Comparison of ENCODE assay signal across 17 cellular contexts in genomic region chr13:69585656-69586055, GRCh38.
DNase-seq lines count a peak whose midpoint lies in the region; ATAC-seq, FAIRE-seq and TF ChIP-seq lines count a peak whose summit lies in the region.
"Had no signal": no experiment of that assay in that cellular context is flagged by ENCODE, and none has a peak within 500 bp of the region (broad histone marks: within the 10 kb centered on the region; RNA-seq: fewer than 3 reads in every experiment).

No MANE protein-coding gene starts in this region.

- H3K9me3 Mint-ChIP-seq in chondrocyte (ENCODE audit: low read depth), result no peaks in the 10 kb centered on the region
- peaks cover 3% of the 10 kb centered on the region for H3K9me3 Mint-ChIP-seq in activated CD4-positive, alpha-beta memory T cell treated with anti-CD3 and anti-CD28 coated beads, Interleukin-2, amount 10 ng/mL, durations not matched to agents 7 days and 5 days

- H3K27me3 Mint-ChIP-seq in chondrocyte (ENCODE audit: low read depth), result peaks cover 2% of the 10 kb centered on the region
- H3K27me3 Mint-ChIP-seq in activated CD4-positive, alpha-beta memory T cell treated with anti-CD3 and anti-CD28 coated beads, Interleukin-2, amount 10 ng/mL, durations not matched to agents 7 days and 5 days, result no peaks in the 10 kb centered on the region
- H3K27me3 Mint-ChIP-seq: activated T-cell treated with anti-CD3 and anti-CD28 coated beads, Interleukin-2, amount 50 U/mL, for 24 hours had no signal

- CTCF ChIA-PET in activated CD4-positive, alpha-beta memory T cell treated with anti-CD3 and anti-CD28 coated beads, Interleukin-2, amount 10 ng/mL, durations not matched to agents 7 days and 5 days (lab: Charles Lee), result no interaction called here

- H3K27ac Mint-ChIP-seq in chondrocyte (ENCODE audit: unreplicated experiment), result no peak overlapping the region
- no peak overlapping the region for H3K27ac Mint-ChIP-seq in activated CD4-positive, alpha-beta memory T cell treated with anti-CD3 and anti-CD28 coated beads, Interleukin-2, amount 10 ng/mL, durations not matched to agents 7 days and 5 days
- H3K27ac Mint-ChIP-seq: activated naive CD4-positive, alpha-beta T cell treated with anti-CD3 and anti-CD28 coated beads, Interleukin-2, amount 50 U/mL, for 72 hours; activated T-cell treated with anti-CD3 and anti-CD28 coated beads, Interleukin-2, amount 50 U/mL, for 24 hours had no signal

- no peaks in the 10 kb centered on the region for H3K36me3 Mint-ChIP-seq in chondrocyte (ENCODE audit: low read depth)
- H3K36me3 Mint-ChIP-seq in activated CD4-positive, alpha-beta memory T cell treated with anti-CD3 and anti-CD28 coated beads, Interleukin-2, amount 10 ng/mL, durations not matched to agents 7 days and 5 days (ENCODE audit: low read depth), result no peaks in the 10 kb centered on the region
- H3K36me3 Mint-ChIP-seq: activated naive CD4-positive, alpha-beta T cell treated with anti-CD3 and anti-CD28 coated beads, Interleukin-2, amount 50 U/mL, for 72 hours had no signal

- FAIRE-seq in G401.6 (lab: Jason Lieb, UNC), result peak; percentile 49
- FAIRE-seq: TTC549 had no signal

- no peak overlapping the region for H3K4me3 Mint-ChIP-seq in chondrocyte (ENCODE audit: unreplicated experiment)
- H3K4me3 Mint-ChIP-seq in activated CD4-positive, alpha-beta memory T cell treated with anti-CD3 and anti-CD28 coated beads, Interleukin-2, amount 10 ng/mL, durations not matched to agents 7 days and 5 days, result no peak overlapping the region
- H3K4me3 Mint-ChIP-seq: activated T-cell treated with anti-CD3 and anti-CD28 coated beads, Interleukin-2, amount 50 U/mL, for 24 hours had no signal

- peak; percentile 66 for TF ChIP-seq CTCF in chondrocyte (IDR thresholded peaks at IDR 0.05)

- POLR2A ChIA-PET in activated CD4-positive, alpha-beta memory T cell treated with anti-CD3 and anti-CD28 coated beads, Interleukin-2, amount 10 ng/mL, durations not matched to agents 7 days and 5 days (lab: Charles Lee), result no interaction called here

- H3K4me1 Mint-ChIP-seq in chondrocyte (ENCODE audit: low read depth), result peaks cover 4% of the 10 kb centered on the region
- H3K4me1 Mint-ChIP-seq in activated CD4-positive, alpha-beta memory T cell treated with anti-CD3 and anti-CD28 coated beads, Interleukin-2, amount 10 ng/mL, durations not matched to agents 7 days and 5 days, result no peaks in the 10 kb centered on the region

- DNase-seq in Kasumi-1 (lab: John Stamatoyannopoulos, UW) (peak; percentile 15 to 25), chondrocyte (ENCODE audit: low spot score) (no peak), pons (ENCODE audit: low spot score) (peak; percentile 3)
- DNase-seq in activated CD4-positive, alpha-beta memory T cell treated with anti-CD3 and anti-CD28 coated beads, Interleukin-2, amount 10 ng/mL, durations not matched to agents 7 days and 5 days, result no peak
- DNase-seq: activated T-cell treated with anti-CD3 and anti-CD28 coated beads, Interleukin-2, amount 50 U/mL, for 24 hours; body of pancreas; C1 segment of cervical spinal cord; cortex of kidney; esophagus squamous epithelium; NCI-H146; NCI-H446 treated with DMSO at 0.1 percent for 48 hours; thyroid gland had no signal

- ATAC-seq in GM18502 (IDR thresholded peaks at IDR 0.05; ENCODE audit: poor library complexity, unreplicated experiment), result no peak
- ATAC-seq in HG03520 (IDR thresholded peaks at IDR 0.05; ENCODE audit: unreplicated experiment), result no peak
- ATAC-seq: activated naive CD4-positive, alpha-beta T cell treated with anti-CD3 and anti-CD28 coated beads, Interleukin-2, amount 50 U/mL, for 72 hours; body of pancreas had no signal

Comparison
In these comparisons a context has a peak if more than half of its experiments do, and no peak if none do; other contexts are left out.
1. DNase-seq: peak in Kasumi-1 (2 of 2) and pons (single experiment); none in chondrocyte (single experiment) and activated CD4-positive, alpha-beta memory T cell treated with anti-CD3 and anti-CD28 coated beads, Interleukin-2, amount 10 ng/mL, durations not matched to agents 7 days and 5 days (single experiment).